Comparison of ENCODE assay signal across 8 cellular contexts in the genomic region with DNA sequence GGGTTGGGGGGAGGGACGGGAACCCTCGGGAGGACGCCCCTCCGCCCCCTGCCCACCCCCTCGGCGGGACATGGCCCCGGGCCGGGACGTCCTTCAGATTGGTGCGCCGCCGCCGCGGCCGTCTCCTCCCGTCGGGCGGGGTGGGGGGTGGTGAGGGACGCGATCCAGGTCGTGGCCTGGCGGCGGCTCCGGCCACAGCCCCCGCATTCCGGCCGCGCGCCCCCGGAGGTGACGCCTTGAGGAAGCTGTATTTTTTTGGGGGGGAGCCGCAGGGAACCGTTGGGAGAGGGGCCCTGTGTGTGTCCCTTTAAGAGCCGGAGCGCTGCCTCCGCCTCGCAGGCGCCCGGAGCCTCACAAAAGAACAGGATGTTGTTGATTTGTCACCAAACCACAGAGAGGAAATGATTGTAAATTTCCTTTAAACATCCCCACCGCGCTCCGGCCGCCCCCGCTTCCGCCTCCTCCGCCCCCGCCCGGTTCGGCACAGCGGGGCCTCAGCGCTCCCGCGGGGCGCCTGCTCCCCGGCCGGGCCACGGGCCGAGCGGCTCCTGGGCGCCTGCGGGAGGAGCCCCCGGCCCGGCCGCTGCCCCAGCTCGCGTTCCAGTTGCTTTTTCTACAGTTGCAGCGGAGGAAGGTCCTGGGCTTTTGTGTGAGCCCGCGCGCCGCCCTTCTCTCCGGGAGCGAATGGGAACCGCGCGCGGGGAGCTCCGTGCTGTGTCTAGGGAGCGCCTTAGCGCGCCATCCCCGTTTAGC. TPM values are rescaled to one million over a fixed set of nuclear protein-coding genes. Genes with fewer than 3 reads are reported as not detected.
DNase-seq lines count a peak whose midpoint lies in the region; ATAC-seq lines count a peak whose summit lies in the region.

No MANE protein-coding gene starts in this region.

- H3K4me3 Mint-ChIP-seq in activated naive CD4-positive, alpha-beta T cell treated with anti-CD3 and anti-CD28 coated beads, Interleukin-2, amount 10 ng/mL, durations not matched to agents 7 days and 5 days: peak overlapping the region; percentile 80

- H3K4me1 Mint-ChIP-seq in activated naive CD4-positive, alpha-beta T cell treated with anti-CD3 and anti-CD28 coated beads, Interleukin-2, amount 10 ng/mL, durations not matched to agents 7 days and 5 days: peaks cover 50% of the 10 kb centered on the region

- peaks cover 55% of the 10 kb centered on the region for H3K27me3 Mint-ChIP-seq in activated naive CD4-positive, alpha-beta T cell treated with anti-CD3 and anti-CD28 coated beads, Interleukin-2, amount 10 ng/mL, durations not matched to agents 7 days and 5 days

- no peaks in the 10 kb centered on the region for H3K9me3 Mint-ChIP-seq in activated naive CD4-positive, alpha-beta T cell treated with anti-CD3 and anti-CD28 coated beads, Interleukin-2, amount 10 ng/mL, durations not matched to agents 7 days and 5 days

- peak overlapping the region; percentile 92 for H3K27ac Mint-ChIP-seq in activated naive CD4-positive, alpha-beta T cell treated with anti-CD3 and anti-CD28 coated beads, Interleukin-2, amount 10 ng/mL, durations not matched to agents 7 days and 5 days

- peak; percentile 93 for ATAC-seq in GM21737 (IDR thresholded peaks at IDR 0.05; ENCODE audit: unreplicated experiment)

- DNase-seq in ELF-1 (ENCODE audit: low read depth, low spot score) (peak; percentile 92), KBM-7 (peak; percentile 80), SK-MEL-5 (ENCODE audit: low read depth, low spot score) (peak; percentile 88), glomerular endothelial cell (ENCODE audit: extremely low read depth, low read depth, low spot score) (peak; percentile 55), nucleus accumbens (lab: John Stamatoyannopoulos, UW) (peak in 49 of 56 donors; percentile 9 to 79 (median 46)), superior temporal gyrus (ENCODE audit: extremely low spot score) (peak; percentile 63)
- peak; percentile 92 for DNase-seq in activated naive CD4-positive, alpha-beta T cell treated with anti-CD3 and anti-CD28 coated beads, Interleukin-2, amount 10 ng/mL, durations not matched to agents 7 days and 5 days

- H3K36me3 Mint-ChIP-seq in activated naive CD4-positive, alpha-beta T cell treated with anti-CD3 and anti-CD28 coated beads, Interleukin-2, amount 10 ng/mL, durations not matched to agents 7 days and 5 days: no peaks in the 10 kb centered on the region

- CTCF ChIA-PET in activated naive CD4-positive, alpha-beta T cell treated with anti-CD3 and anti-CD28 coated beads, Interleukin-2, amount 10 ng/mL, durations not matched to agents 7 days and 5 days (lab: Charles Lee): interaction anchor here (1.1 kb wide), 2 partner anchors 32 to 33 kb away, joined by 3 to 5 read pairs; partner anchors contain the start of gene SPRY4

- in situ Hi-C loops in KBM-7 (cut with MboI; ENCODE audit: low pct_unique_long_range_greater_than_20kb, low sequenced_read_pairs) (no loop called here), SK-MEL-5 (cut with HindIII; ENCODE audit: low pct_unique_long_range_greater_than_20kb, low sequenced_read_pairs) (no loop called here)

RNA-seq across cellular contexts. Expression of gene SPRY4, which starts 32.1 kb away (rescaled TPM):
- total RNA-seq in SK-MEL-5 (2014; rRNA removed; shearing (Covaris generic)): 27.0 and 33.6 TPM in 2 replicates
- polyA plus RNA-seq in SK-MEL-5 (2015; cell fraction: cytosol; rRNA removed): 91.2 and 111 TPM in 2 replicates
- 146 and 165 TPM in 2 replicates for polyA plus RNA-seq in SK-MEL-5 (2015; cell fraction: nucleus; rRNA removed)
- total RNA-seq in glomerular endothelial cell: 38.1 and 69.1 TPM in 2 replicates

Comparison
In these comparisons a context has a peak if more than half of its experiments do, and no peak if none do; other contexts are left out.
1. Peak in every context shown above with its lines: DNase-seq and ATAC-seq.